In the genomic region with DNA sequence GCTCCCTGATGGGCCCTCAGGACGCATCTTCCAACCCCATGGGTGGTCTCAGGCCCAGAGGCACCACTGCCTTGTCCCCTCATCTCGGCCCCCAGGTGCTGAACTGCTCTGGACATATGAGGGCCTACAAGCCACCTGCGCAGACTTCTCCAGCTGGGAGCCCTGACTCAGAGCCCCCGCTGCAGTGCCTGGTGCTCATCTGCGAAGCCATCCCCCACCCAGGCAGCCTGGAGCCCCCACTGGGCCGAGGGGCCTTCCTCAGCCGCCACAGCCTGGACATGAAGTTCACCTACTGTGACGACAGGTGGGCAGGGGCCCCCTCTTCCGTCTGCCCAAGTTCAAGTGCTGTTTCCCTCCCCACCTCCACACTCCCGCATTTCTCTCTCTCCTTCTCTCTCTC, we compare ENCODE assay signal across 24 cellular contexts. TPM values are rescaled to one million over a fixed set of nuclear protein-coding genes. Genes with fewer than 3 reads are reported as not detected.
"Had no signal": no experiment of that assay in that cellular context is flagged by ENCODE, and none has a peak within 500 bp of the region (broad histone marks: within the 10 kb centered on the region; RNA-seq: fewer than 3 reads in every experiment).

No MANE protein-coding gene starts in this region.

- H3K9ac ChIP-seq: KMS-11, SK-N-SH had no signal

- FAIRE-seq: HepG2, RCC 7860 had no signal

- H3K4me2 ChIP-seq: KMS-11, SK-N-SH had no signal

- H3K27ac ChIP-seq: KMS-11 had no signal

- DNase-seq: IMR-90, Kasumi-1, MM.1S, NCI-H1092 treated with DMSO at 0.1 percent for 48 hours, NCI-H1436, NCI-H187, NCI-H2029, NCI-H2081 treated with DMSO at 0.1 percent for 48 hours, NCI-H2171, NCI-H226, NCI-H446, NCI-H510A, NCI-H524 treated with DMSO at 0.1 percent for 48 hours, NCI-H69, NCI-H774, RPMI8226, SHP77, SK-N-SH had no signal

- ATAC-seq: HepG2 had no signal

RNA-seq across cellular contexts. Expression of a gene that starts 12.2 kb away (rescaled TPM):
- total RNA-seq: HT1080, IMR-90, M059J, SK-MEL-5 had no signal
